Comparison of ENCODE assay signal across 9 cellular contexts in genomic region chr22:44037519-44038370, GRCh38. TPM values are rescaled to one million over a fixed set of nuclear protein-coding genes. Genes with fewer than 3 reads are reported as not detected.
DNase-seq lines count a peak whose midpoint lies in the region; ATAC-seq, FAIRE-seq and TF ChIP-seq lines count a peak whose summit lies in the region.
"Had no signal": no experiment of that assay in that cellular context is flagged by ENCODE, and none has a peak within 500 bp of the region (broad histone marks: within the 10 kb centered on the region; RNA-seq: fewer than 3 reads in every experiment).

No MANE protein-coding gene starts in this region.

- DNase-seq in DMS53 (lab: John Stamatoyannopoulos, UW) (peak; percentile 71), RCC 7860 (ENCODE audit: low spot score) (peak; percentile 83), fibroblast of mammary gland (ENCODE audit: low read depth) (peak; percentile 94), psoas muscle (peak; percentile 50 to 78), GM13977 (ENCODE audit: low spot score) (no peak), COR-L47 (lab: John Stamatoyannopoulos, UW) (no peak)
- DNase-seq: activated naive CD8-positive, alpha-beta T cell treated with anti-CD3 and anti-CD28 coated beads, Interleukin-2, amount 50 U/mL, for 24 hours had no signal

- ATAC-seq in psoas muscle (peak; percentile 93 to 96 (median 94)), GM21515 (IDR thresholded peaks at IDR 0.05; ENCODE audit: unreplicated experiment) (no peak), HG03469 (IDR thresholded peaks at IDR 0.05; ENCODE audit: unreplicated experiment) (no peak)
- ATAC-seq: activated naive CD8-positive, alpha-beta T cell treated with anti-CD3 and anti-CD28 coated beads, Interleukin-2, amount 50 U/mL, for 24 hours had no signal

- no peaks in the 10 kb centered on the region for H3K27me3 ChIP-seq in psoas muscle (ENCODE audit: insufficient read depth in 3 of 3, low read length in 2 of 3)

- peak overlapping the region; percentile 87 for H3K27ac ChIP-seq in psoas muscle

- WGBS in psoas muscle, 3 donors = 20 to 34% (median 20%) methylated on average over 9 of the region's 9 CpGs

- H3K4me1 ChIP-seq in psoas muscle = peaks cover 49% of the 10 kb centered on the region

- no peak overlapping the region for H3K4me3 ChIP-seq in fibroblast of mammary gland (ENCODE audit: control insufficient read depth, low read depth, low read length)
- no peak overlapping the region for H3K4me3 ChIP-seq in psoas muscle

- TF ChIP-seq CTCF in fibroblast of mammary gland (conservative IDR thresholded peaks at IDR 0.05; ENCODE audit: control insufficient read depth, insufficient read depth, low read depth, low read length) = no peak
- no peak for TF ChIP-seq CTCF in psoas muscle (IDR thresholded peaks at IDR 0.05)
- no peak for TF ChIP-seq CTCF in GM13977 (IDR thresholded peaks at IDR 0.05; ENCODE audit: extremely low read depth, insufficient read depth, missing control alignments)

- in situ Hi-C loops in GM13977 (cut with MboI; ENCODE audit: low pct_unique_long_range_greater_than_20kb, low sequenced_read_pairs, unreplicated experiment) = no loop called here

- FAIRE-seq in RCC 7860 (lab: Jason Lieb, UNC) = peak; percentile 94

- H3K9me3 ChIP-seq in psoas muscle = no peaks in the 10 kb centered on the region

- intact Hi-C loops in psoas muscle (cut with DNase I) = no loop called here

- H3K36me3 ChIP-seq in psoas muscle (ENCODE audit: insufficient read depth in 1 of 2, low read depth in 1 of 2) = no peaks in the 10 kb centered on the region

RNA-seq across cellular contexts. Expression of gene PARVB, which starts 13.6 kb away (rescaled TPM):
- total RNA-seq in psoas muscle = 100 to 1,000 TPM; 102 to 172 (median 163) TPM
- 100 to 1,000 TPM in 1 of 3 donors, 10 to 100 TPM in 2; 84.5 to 103 (median 88.8) TPM for polyA plus RNA-seq in psoas muscle

Comparison
In these comparisons a context has a peak if more than half of its experiments do, and no peak if none do; other contexts are left out.
1. DNase-seq: peak in DMS53 (single experiment), RCC 7860 (single experiment), fibroblast of mammary gland (single experiment) and psoas muscle (2 of 2); none in GM13977 (single experiment) and COR-L47 (single experiment).
2. ATAC-seq: peak in psoas muscle (4 of 4); none in GM21515 (single experiment) and HG03469 (single experiment).